Comparison of ENCODE assay signal across 20 cellular contexts in the genomic region with DNA sequence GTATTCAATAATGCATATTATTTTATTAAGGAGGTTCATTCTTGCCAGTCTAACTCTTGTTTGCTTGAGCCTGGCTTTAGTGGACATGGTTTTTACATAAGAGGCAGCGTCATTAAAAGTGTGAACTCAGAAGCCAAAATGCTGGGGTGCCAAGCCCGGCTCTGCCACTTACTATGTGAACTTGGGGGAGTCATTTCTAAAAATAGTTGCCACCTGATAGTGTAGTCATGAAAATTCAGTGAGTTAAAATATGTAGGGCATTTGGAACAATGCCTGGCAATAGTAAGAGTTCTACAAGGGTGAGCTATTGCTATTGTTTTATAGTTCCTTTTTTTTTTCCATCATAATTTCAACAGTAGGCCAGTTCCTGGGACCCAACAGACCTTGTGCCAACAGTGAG. TPM values are rescaled to one million over a fixed set of nuclear protein-coding genes. Genes with fewer than 3 reads are reported as not detected.
DNase-seq lines count a peak whose midpoint lies in the region; ATAC-seq and TF ChIP-seq lines count a peak whose summit lies in the region.
"Had no signal": no experiment of that assay in that cellular context is flagged by ENCODE, and none has a peak within 500 bp of the region (broad histone marks: within the 10 kb centered on the region; RNA-seq: fewer than 3 reads in every experiment).

No MANE protein-coding gene starts in this region.

- no peak overlapping the region for H3K4me3 Mint-ChIP-seq in HFFc6
- H3K4me3 Mint-ChIP-seq: H9 had no signal

- no peaks in the 10 kb centered on the region for H3K27me3 Mint-ChIP-seq in HFFc6 (ENCODE audit: insufficient read depth)

- H3K9me3 ChIP-seq in psoas muscle, result no peaks in the 10 kb centered on the region
- H3K9me3 ChIP-seq in thyroid gland, result no peaks in the 10 kb centered on the region
- H3K9me3 ChIP-seq: SJCRH30 had no signal

- H3K27me3 ChIP-seq in psoas muscle (ENCODE audit: insufficient read depth in 3 of 3, low read length in 2 of 3) (no peaks in the 10 kb centered on the region), thyroid gland (no peaks in the 10 kb centered on the region)
- H3K27me3 ChIP-seq: SJCRH30 had no signal

- no peak for TF ChIP-seq CTCF in HFFc6 (IDR thresholded peaks at IDR 0.05)
- no peak for TF ChIP-seq CTCF in psoas muscle (IDR thresholded peaks at IDR 0.05)
- no peak for TF ChIP-seq CTCF in thyroid gland (IDR thresholded peaks at IDR 0.05)

- DNase-seq in GM03348 (ENCODE audit: low spot score) (peak; percentile 17), HFFc6 (peak; percentile 31), fibroblast of peridontal ligament (ENCODE audit: extremely low read depth) (peak; percentile 38), psoas muscle (peak in 1 of 2 donors; percentile 58), GF-D8 (lab: John Stamatoyannopoulos, UW) (no peak), thyroid gland (no peak)
- DNase-seq: ACHN, AML-193, DMS79, NCI-H1694 treated with DMSO at 0.1 percent for 48 hours, NCI-H2107, NCI-H226, NCI-H524, PC-9 had no signal

- ATAC-seq in psoas muscle (peak; percentile 73 to 93 (median 83)), HG03469 (IDR thresholded peaks at IDR 0.05; ENCODE audit: unreplicated experiment) (no peak)

- H3K36me3 Mint-ChIP-seq in HFFc6 (ENCODE audit: low read depth), result no peaks in the 10 kb centered on the region; the same call in 1 of the 2 replicates

- H3K4me1 ChIP-seq in psoas muscle (peaks cover 8% of the 10 kb centered on the region), thyroid gland (peaks cover 0 to 5% of the 10 kb centered on the region in 2 donors)
- H3K4me1 ChIP-seq: SJCRH30 had no signal

- no peak for TF ChIP-seq POLR2A in thyroid gland (IDR thresholded peaks at IDR 0.05)

- 13 to 20% (median 17%) methylated on average over 2 of the region's 2 CpGs for WGBS in psoas muscle, 3 donors
- 44 to 76% methylated on average over 2 of the region's 2 CpGs for WGBS in thyroid gland, 2 donors

- intact Hi-C loops in psoas muscle (cut with DNase I) (no loop called here), thyroid gland (cut with DNase I) (no loop called here)

- H3K36me3 ChIP-seq in psoas muscle (ENCODE audit: insufficient read depth in 1 of 2, low read depth in 1 of 2), result no peaks in the 10 kb centered on the region
- H3K36me3 ChIP-seq in thyroid gland, result no peaks in the 10 kb centered on the region
- H3K36me3 ChIP-seq: SJCRH30 had no signal

- peaks cover 41% of the 10 kb centered on the region for H3K4me1 Mint-ChIP-seq in HFFc6 (ENCODE audit: low read depth)

- H3K27ac ChIP-seq in psoas muscle, result no peak overlapping the region
- H3K27ac ChIP-seq in thyroid gland, result no peak overlapping the region
- H3K27ac ChIP-seq: C4-2B, HL-60, PC-9, RWPE1, SJCRH30 had no signal

- no peak overlapping the region; the same call in 1 of the 2 replicates for H3K27ac Mint-ChIP-seq in HFFc6
- H3K27ac Mint-ChIP-seq: H9 had no signal

- H3K9me3 Mint-ChIP-seq in HFFc6, result no peaks in the 10 kb centered on the region
- H3K9me3 Mint-ChIP-seq: H9 had no signal

- H3K4me3 ChIP-seq in psoas muscle (no peak overlapping the region), thyroid gland (replicated peaks in 1 of 3) (no peak overlapping the region)
- H3K4me3 ChIP-seq: PC-9, SJCRH30 had no signal

RNA-seq across cellular contexts. Expression of gene TENM4, which starts 49.9 kb away (rescaled TPM):
- total RNA-seq in HFFc6 (2021; fragmentation: NEBNext Ultra II Directional; extraction: Animal tissue kit (Norgen Biotek cat#: 25700)), result 10 to 100 TPM; 20.9 to 45.5 (median 26.5) TPM
- total RNA-seq in psoas muscle (1 to 10 TPM in 2 of 4 donors, under 1 TPM in 2; 0.48 to 1.7 (median 0.97) TPM), thyroid gland (100 to 1,000 TPM in 2 of 4 donors, 10 to 100 TPM in 2; 16.8 to 158 (median 120) TPM)
- polyA plus RNA-seq in psoas muscle, result under 1 TPM; 0.05 to 0.19 (median 0.06) TPM
- total RNA-seq: PC-9 had no signal

Comparison
In these comparisons a context has a peak if more than half of its experiments do, and no peak if none do; other contexts are left out.
1. DNase-seq: peak in GM03348 (single experiment), HFFc6 (single experiment) and fibroblast of peridontal ligament (single experiment); none in GF-D8 (single experiment) and thyroid gland (0 of 2).
2. RNA of gene TENM4, which starts 49.9 kb away (total RNA-seq): 16.8 to 158 TPM in thyroid gland and 20.9 to 45.5 TPM in HFFc6; 0.48 to 1.7 TPM in psoas muscle; every median in the first group is over 4 times any median in the second.